17 cellular contexts compared by ENCODE assay signal in the genomic region with DNA sequence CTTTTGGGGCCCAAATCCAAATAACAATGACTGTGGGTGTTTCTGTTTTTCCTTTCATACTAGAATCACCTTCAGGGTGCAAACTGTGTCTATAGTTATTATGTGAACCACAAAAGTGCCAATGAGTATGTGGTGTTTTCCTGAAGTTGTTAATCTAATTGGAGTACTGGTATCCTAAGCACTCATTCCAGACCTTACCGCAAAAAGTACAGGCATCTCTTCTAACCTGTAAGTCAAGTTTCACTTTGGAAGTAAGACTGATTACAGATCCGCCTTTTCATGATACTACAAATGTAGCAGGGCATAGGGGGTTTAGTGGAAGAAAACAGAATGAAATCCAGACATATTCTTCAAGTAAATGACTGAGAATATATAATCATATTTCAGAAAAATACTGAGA. TPM values are rescaled to one million over a fixed set of nuclear protein-coding genes. Genes with fewer than 3 reads are reported as not detected.
DNase-seq lines count a peak whose midpoint lies in the region; ATAC-seq and TF ChIP-seq lines count a peak whose summit lies in the region.
"Had no signal": no experiment of that assay in that cellular context is flagged by ENCODE, and none has a peak within 500 bp of the region (broad histone marks: within the 10 kb centered on the region; RNA-seq: fewer than 3 reads in every experiment).

No MANE protein-coding gene starts in this region.

- no peaks in the 10 kb centered on the region for H3K9me3 Mint-ChIP-seq in natural killer cell treated with Interleukin-12 subunit alpha and Interleukin-12 subunit beta and Interleukin-15 and Interleukin-18, amount 100 ng/mL, for 72 hours
- H3K9me3 Mint-ChIP-seq in natural killer cell = no peaks in the 10 kb centered on the region
- H3K9me3 Mint-ChIP-seq in type B pancreatic cell = no peaks in the 10 kb centered on the region
- H3K9me3 Mint-ChIP-seq in glutamatergic neuron (ENCODE audit: unreplicated experiment) = no peaks in the 10 kb centered on the region
- H3K9me3 Mint-ChIP-seq: IgD-negative memory B cell had no signal

- no peak for TF ChIP-seq CTCF in natural killer cell (IDR thresholded peaks at IDR 0.05)
- no peak for TF ChIP-seq CTCF in RWPE2 (IDR thresholded peaks at IDR 0.05; ENCODE audit: poor library complexity, severe bottlenecking)
- TF ChIP-seq CTCF in type B pancreatic cell (conservative IDR thresholded peaks at IDR 0.05) = no peak
- TF ChIP-seq CTCF in heart right ventricle (IDR thresholded peaks at IDR 0.05) = no peak
- TF ChIP-seq CTCF in glutamatergic neuron (IDR thresholded peaks at IDR 0.05; ENCODE audit: partially characterized antibody, unreplicated experiment) = no peak

- peaks cover 21% of the 10 kb centered on the region for H3K4me1 ChIP-seq in RWPE2 (ENCODE audit: insufficient read depth, poor library complexity, severe bottlenecking)
- peaks cover 0 to 30% (median 0%) of the 10 kb centered on the region in 9 donors for H3K4me1 ChIP-seq in heart right ventricle
- H3K4me1 ChIP-seq: Caco-2 had no signal

- 47 to 50% methylated on average over 2 of the region's 2 CpGs for WGBS in heart right ventricle, 2 donors

- H3K36me3 Mint-ChIP-seq in natural killer cell treated with Interleukin-12 subunit alpha and Interleukin-12 subunit beta and Interleukin-15 and Interleukin-18, amount 100 ng/mL, for 72 hours = no peaks in the 10 kb centered on the region
- H3K36me3 Mint-ChIP-seq in natural killer cell = no peaks in the 10 kb centered on the region
- peaks cover 7% of the 10 kb centered on the region for H3K36me3 Mint-ChIP-seq in type B pancreatic cell
- no peaks in the 10 kb centered on the region for H3K36me3 Mint-ChIP-seq in glutamatergic neuron (ENCODE audit: unreplicated experiment)

- peak overlapping the region; percentile 14 to 61 for H3K27ac Mint-ChIP-seq in natural killer cell treated with Interleukin-12 subunit alpha and Interleukin-12 subunit beta and Interleukin-15 and Interleukin-18, amount 100 ng/mL, for 72 hours
- H3K27ac Mint-ChIP-seq in natural killer cell = no peak overlapping the region
- peak overlapping the region; percentile 14 for H3K27ac Mint-ChIP-seq in type B pancreatic cell
- no peak overlapping the region for H3K27ac Mint-ChIP-seq in glutamatergic neuron (ENCODE audit: unreplicated experiment)

- H3K27me3 ChIP-seq in RWPE2 (ENCODE audit: insufficient read depth, poor library complexity, severe bottlenecking) = no peaks in the 10 kb centered on the region
- no peaks in the 10 kb centered on the region for H3K27me3 ChIP-seq in heart right ventricle

- no peak for ATAC-seq in natural killer cell treated with Interleukin-12 subunit alpha and Interleukin-12 subunit beta and Interleukin-15 and Interleukin-18, amount 100 ng/mL, for 72 hours
- ATAC-seq in natural killer cell (no peak), RWPE2 (ENCODE audit: low read depth) (no peak), heart right ventricle (no peak), HG03342 (IDR thresholded peaks at IDR 0.05; ENCODE audit: unreplicated experiment) (no peak)

- intact Hi-C loops in natural killer cell (cut with micrococcal nuclease) (no loop called here), heart right ventricle (cut with DNase I) (no loop called here)

- H3K27ac ChIP-seq in RWPE2 (ENCODE audit: poor library complexity, severe bottlenecking) (peak overlapping the region; percentile 69), heart right ventricle (no peak overlapping the region)

- H3K4me3 Mint-ChIP-seq in natural killer cell treated with Interleukin-12 subunit alpha and Interleukin-12 subunit beta and Interleukin-15 and Interleukin-18, amount 100 ng/mL, for 72 hours = peak overlapping the region; percentile 49
- H3K4me3 Mint-ChIP-seq in natural killer cell (no peak overlapping the region), type B pancreatic cell (no peak overlapping the region), glutamatergic neuron (ENCODE audit: unreplicated experiment) (no peak overlapping the region)
- H3K4me3 Mint-ChIP-seq: IgD-negative memory B cell had no signal

- H3K4me1 Mint-ChIP-seq in natural killer cell treated with Interleukin-12 subunit alpha and Interleukin-12 subunit beta and Interleukin-15 and Interleukin-18, amount 100 ng/mL, for 72 hours (ENCODE audit: low read depth in 2 of 2) = peaks cover 10 to 14% of the 10 kb centered on the region in 2 donors
- H3K4me1 Mint-ChIP-seq in natural killer cell = peaks cover 0 to 8% of the 10 kb centered on the region in 2 donors
- no peaks in the 10 kb centered on the region for H3K4me1 Mint-ChIP-seq in type B pancreatic cell (ENCODE audit: unreplicated experiment)
- H3K4me1 Mint-ChIP-seq in glutamatergic neuron (ENCODE audit: low read depth, unreplicated experiment) = no peaks in the 10 kb centered on the region

- H3K4me3 ChIP-seq in RWPE2 (ENCODE audit: severe bottlenecking) (no peak overlapping the region), heart right ventricle (no peak overlapping the region)

- H3K9me3 ChIP-seq in RWPE2 (ENCODE audit: severe bottlenecking) (no peaks in the 10 kb centered on the region), heart right ventricle (no peaks in the 10 kb centered on the region)
- H3K9me3 ChIP-seq: Caco-2 had no signal

- no peak for DNase-seq in natural killer cell treated with Interleukin-12 subunit alpha and Interleukin-12 subunit beta and Interleukin-15 and Interleukin-18, amount 100 ng/mL, for 72 hours (ENCODE audit: low spot score)
- no peak for DNase-seq in natural killer cell
- no peak for DNase-seq in RWPE2 (ENCODE audit: low spot score)
- peak; percentile 49 for DNase-seq in fibroblast of peridontal ligament (ENCODE audit: extremely low read depth)
- no peak for DNase-seq in type B pancreatic cell (ENCODE audit: extremely low spot score, unreplicated experiment)
- DNase-seq in heart right ventricle = no peak
- DNase-seq in glutamatergic neuron = no peak
- DNase-seq: Caco-2, DMS53, Kasumi-1, NCI-H1105 treated with DMSO at 0.1 percent for 48 hours, NCI-H187, NCI-H226, NCI-H524 treated with DMSO at 0.1 percent for 48 hours, SHP77 had no signal

- peaks cover 59% of the 10 kb centered on the region for H3K36me3 ChIP-seq in RWPE2 (ENCODE audit: low read depth)
- peaks cover 0 to 96% (median 9%) of the 10 kb centered on the region in 9 donors for H3K36me3 ChIP-seq in heart right ventricle

- no peaks in the 10 kb centered on the region for H3K27me3 Mint-ChIP-seq in natural killer cell treated with Interleukin-12 subunit alpha and Interleukin-12 subunit beta and Interleukin-15 and Interleukin-18, amount 100 ng/mL, for 72 hours
- H3K27me3 Mint-ChIP-seq in natural killer cell (ENCODE audit: low read depth in 2 of 2) = no peaks in the 10 kb centered on the region
- H3K27me3 Mint-ChIP-seq in type B pancreatic cell = no peaks in the 10 kb centered on the region
- H3K27me3 Mint-ChIP-seq in glutamatergic neuron (ENCODE audit: unreplicated experiment) = no peaks in the 10 kb centered on the region
- H3K27me3 Mint-ChIP-seq: IgD-negative memory B cell had no signal

RNA-seq across cellular contexts. Expression of a gene that starts 16.1 kb away (rescaled TPM):
- total RNA-seq in natural killer cell treated with Interleukin-12 subunit alpha and Interleukin-12 subunit beta and Interleukin-15 and Interleukin-18, amount 100 ng/mL, for 72 hours = 10 to 100 TPM; 10.8 to 16.2 TPM
- total RNA-seq in natural killer cell (1 to 10 TPM; 4.7 to 9.7 (median 7.0) TPM), type B pancreatic cell (ENCODE audit: low replicate concordance) (16.5 and 18.8 TPM in 2 replicates), heart right ventricle (10 to 100 TPM; 17.8 to 32.8 (median 26.5) TPM), glutamatergic neuron (ENCODE audit: unreplicated experiment) (5.3 TPM)
- 10 to 100 TPM; 10.5 to 15.5 TPM for polyA plus RNA-seq in heart right ventricle

Comparison
In these comparisons a context has a peak if more than half of its experiments do, and no peak if none do; other contexts are left out.
1. H3K27ac Mint-ChIP-seq: peak in natural killer cell treated with Interleukin-12 subunit alpha and Interleukin-12 subunit beta and Interleukin-15 and Interleukin-18, amount 100 ng/mL, for 72 hours (2 of 2) and type B pancreatic cell (single experiment); none in natural killer cell (0 of 2) and glutamatergic neuron (single experiment).